Comparison of ENCODE assay signal across 19 cellular contexts in the genomic region with DNA sequence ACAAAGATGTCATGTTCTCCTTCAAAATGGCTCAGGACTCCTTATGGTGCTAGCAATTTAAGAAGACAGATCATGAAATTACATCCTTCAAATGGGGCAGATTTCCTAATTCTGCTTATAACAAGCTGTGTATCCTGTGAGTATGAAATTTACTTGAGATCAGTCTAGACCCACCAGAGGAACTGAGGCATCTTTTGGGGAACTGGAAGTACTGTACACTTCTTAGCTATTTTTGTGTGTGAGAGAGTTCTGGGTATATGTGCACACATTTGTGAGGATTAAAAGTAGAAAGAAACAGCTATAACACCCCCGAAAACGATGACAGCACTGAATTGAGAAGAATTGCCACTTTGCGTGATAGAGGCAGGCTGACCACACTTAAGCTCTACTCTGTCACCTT.
A peak's percentile ranks its signal among the peaks of the same experiment; 100 is the strongest.
DNase-seq lines count a peak whose midpoint lies in the region; ATAC-seq and TF ChIP-seq lines count a peak whose summit lies in the region.
"Had no signal": no experiment of that assay in that cellular context is flagged by ENCODE, and none has a peak within 500 bp of the region (broad histone marks: within the 10 kb centered on the region; RNA-seq: fewer than 3 reads in every experiment).

No MANE protein-coding gene starts in this region.

- H3K36me3 ChIP-seq in endodermal cell (ENCODE audit: control insufficient read depth, insufficient read depth, low read length) (no peaks in the 10 kb centered on the region), mesendoderm (ENCODE audit: control insufficient read depth, insufficient read depth, low read length) (no peaks in the 10 kb centered on the region)

- ATAC-seq in GM19351 (IDR thresholded peaks at IDR 0.05; ENCODE audit: unreplicated experiment) (peak; percentile 55), HG02870 (IDR thresholded peaks at IDR 0.05; ENCODE audit: unreplicated experiment) (peak; percentile 60)
- ATAC-seq: A549; stimulated activated naive CD8-positive, alpha-beta T cell treated with anti-CD3 and anti-CD28 coated beads, Interleukin-15, Interleukin-2, amounts not matched to agents 100 U/mL and 50 U/mL, for 24 hours; T-cell had no signal

- whole genome bisulfite sequencing in endodermal cell (ENCODE audit: insufficient coverage in 1 of 2, insufficient read length in 1 of 2), 2 experiments, result 96 to 97% methylated on average over 3 of the region's 3 CpGs
- WGBS in mesendoderm (ENCODE audit: extremely low coverage, insufficient coverage, low lambda C conversion rate), result no CpG with 5 or more reads among the region's 3 CpGs

- H4K5ac ChIP-seq in mesendoderm (ENCODE audit: low read length), result no peak overlapping the region

- H3K4me1 Mint-ChIP-seq in endodermal cell, result peaks cover 10% of the 10 kb centered on the region
- H3K4me1 Mint-ChIP-seq: T-cell had no signal

- no peak overlapping the region for H3K18ac ChIP-seq in mesendoderm (ENCODE audit: low read length)

- H3K27me3 ChIP-seq in endodermal cell (ENCODE audit: control insufficient read depth, insufficient read depth, low read length, poor library complexity, severe bottlenecking), result no peaks in the 10 kb centered on the region
- H3K27me3 ChIP-seq in mesendoderm (ENCODE audit: insufficient read depth, low read length, poor library complexity), result no peaks in the 10 kb centered on the region

- no peak overlapping the region for H3K4me3 Mint-ChIP-seq in endodermal cell
- H3K4me3 Mint-ChIP-seq: activated B cell treated with CpG ODN at 0.5 μM for 24 hours; CD4-positive, alpha-beta T cell; T-cell had no signal

- H3K27ac ChIP-seq in endodermal cell (ENCODE audit: low read depth, low read length), result no peak overlapping the region
- H3K27ac ChIP-seq in mesendoderm (ENCODE audit: low read depth, low read length), result no peak overlapping the region
- H3K27ac ChIP-seq: A549, RWPE1 had no signal

- no peaks in the 10 kb centered on the region for H3K9me3 ChIP-seq in endodermal cell (ENCODE audit: control insufficient read depth, low read length)
- H3K9me3 ChIP-seq: A549 had no signal

- H4K8ac ChIP-seq in mesendoderm (ENCODE audit: low read depth, low read length), result no peak overlapping the region

- H3K79me2 ChIP-seq in mesendoderm (ENCODE audit: control insufficient read depth, insufficient read depth, low read length), result no peaks in the 10 kb centered on the region

- H3K4me3 ChIP-seq in GM12865 (ENCODE audit: low read depth, low read length) (no peak overlapping the region), endodermal cell (ENCODE audit: low read length) (no peak overlapping the region), mesendoderm (ENCODE audit: low read length) (no peak overlapping the region)
- H3K4me3 ChIP-seq: A549 had no signal

- H2AK5ac ChIP-seq in mesendoderm (ENCODE audit: low read length), result no peak overlapping the region

- peaks cover 8% of the 10 kb centered on the region for H3K36me3 Mint-ChIP-seq in endodermal cell (ENCODE audit: low read depth)
- H3K36me3 Mint-ChIP-seq: T-cell had no signal

- no peak overlapping the region for H2BK15ac ChIP-seq in mesendoderm (replicated peaks; ENCODE audit: low read depth)

- no peaks in the 10 kb centered on the region for H3K9me3 Mint-ChIP-seq in endodermal cell
- H3K9me3 Mint-ChIP-seq: activated B cell treated with CpG ODN at 0.5 μM for 24 hours; CD4-positive, alpha-beta T cell; T-cell had no signal

- no peaks in the 10 kb centered on the region for H3K27me3 Mint-ChIP-seq in endodermal cell (ENCODE audit: insufficient read depth)
- H3K27me3 Mint-ChIP-seq: activated B cell treated with CpG ODN at 0.5 μM for 24 hours; CD4-positive, alpha-beta T cell; T-cell had no signal

- no peak overlapping the region for H3K4ac ChIP-seq in mesendoderm (ENCODE audit: low read depth, low read length)

- peak; percentile 23 for DNase-seq in GM12865 (ENCODE audit: low read depth)
- peak; percentile 32 to 59 for DNase-seq in NOMO-1 (lab: John Stamatoyannopoulos, UW; ENCODE audit: unreplicated experiment in 2 of 2)
- DNase-seq in UCSD-AML1 (lab: John Stamatoyannopoulos, UW; ENCODE audit: unreplicated experiment), result no peak
- DNase-seq in COR-L47 (lab: John Stamatoyannopoulos, UW), result no peak
- no peak for DNase-seq in endodermal cell
- DNase-seq in mesendoderm, result no peak
- DNase-seq: activated B cell treated with CpG ODN at 0.5 μM for 24 hours; activated effector memory CD4-positive, alpha-beta T cell treated with Interleukin-2 at 50 U/mL for 16 hours; CD4-positive, alpha-beta T cell; foreskin fibroblast; IMR-90; NCI-H1092; posterior cingulate gyrus; stimulated activated naive CD8-positive, alpha-beta T cell treated with anti-CD3 and anti-CD28 coated beads, Interleukin-15, Interleukin-2, amounts not matched to agents 100 U/mL and 50 U/mL, for 24 hours; T-cell had no signal

- H2BK120ac ChIP-seq in mesendoderm (ENCODE audit: low read depth, low read length), result no peak overlapping the region

- no peak overlapping the region for H3K56ac ChIP-seq in mesendoderm (ENCODE audit: low read length)

- H3K9ac ChIP-seq in endodermal cell (ENCODE audit: extremely low read depth, low read length, poor library complexity, severe bottlenecking) (no peak overlapping the region), mesendoderm (ENCODE audit: low read length) (no peak overlapping the region)

- no peak overlapping the region for H3K4me2 ChIP-seq in mesendoderm (ENCODE audit: low read length)
- H3K4me2 ChIP-seq: A549 had no signal

- H3K23ac ChIP-seq in mesendoderm (ENCODE audit: low read length), result no peak overlapping the region

- TF ChIP-seq CTCF in GM12865 (IDR thresholded peaks at IDR 0.05; ENCODE audit: insufficient read depth, low read depth, low read length, missing control alignments) (no peak), endodermal cell (conservative IDR thresholded peaks at IDR 0.05) (no peak)

- H3K27ac Mint-ChIP-seq in endodermal cell, result no peak overlapping the region
- H3K27ac Mint-ChIP-seq: activated B cell treated with CpG ODN at 0.5 μM for 24 hours; CD4-positive, alpha-beta T cell; T-cell had no signal

- H3K4me1 ChIP-seq in endodermal cell (ENCODE audit: control insufficient read depth, insufficient read depth, low read length) (no peaks in the 10 kb centered on the region), mesendoderm (ENCODE audit: control insufficient read depth, low read depth, low read length) (no peaks in the 10 kb centered on the region)

- no peaks in the 10 kb centered on the region for H3K79me1 ChIP-seq in mesendoderm (ENCODE audit: low read length)

- H2BK5ac ChIP-seq in mesendoderm (ENCODE audit: low read length), result no peak overlapping the region

Comparison
In these comparisons a context has a peak if more than half of its experiments do, and no peak if none do; other contexts are left out.
1. DNase-seq: peak in GM12865 (single experiment) and NOMO-1 (2 of 2); none in UCSD-AML1 (single experiment), COR-L47 (single experiment), endodermal cell (single experiment) and mesendoderm (single experiment).